In genomic region chr2:20635698-20636584, GRCh38 we compare ENCODE assay signal across 1 cellular context.
TF ChIP-seq lines count a peak whose summit lies in the region.

No MANE protein-coding gene starts in this region.

TF ChIP-seq in HepG2, 621 proteins besides CTCF, POLR2A, EP300 and RAD21 (continued from another document and continues in another):
- TF ChIP-seq RXRB (CRISPR knock-in tag; IDR thresholded peaks at IDR 0.05; ENCODE audit: borderline replicate concordance) (peak; percentile 84; the same call in 1 of the 2 replicates), TBL1XR1 (IDR thresholded peaks at IDR 0.05; ENCODE audit: borderline replicate concordance, low read length, partially characterized antibody) (peak; percentile 62), KIAA2018 (CRISPR knock-in tag; IDR thresholded peaks at IDR 0.05; ENCODE audit: borderline replicate concordance) (no peak), ZFP41 (CRISPR knock-in tag; IDR thresholded peaks at IDR 0.05; ENCODE audit: borderline replicate concordance) (0 out of 2 replicates have a peak, but pooled peaks have one; percentile 32), ZNF776 (CRISPR knock-in tag; IDR thresholded peaks at IDR 0.05) (peak; percentile 59; the same call in 1 of the 2 replicates), ZBTB7B (CRISPR knock-in tag; IDR thresholded peaks at IDR 0.05) (peak; percentile 92), ZBTB10 (CRISPR knock-in tag; IDR thresholded peaks at IDR 0.05; ENCODE audit: borderline replicate concordance) (no peak), ZKSCAN8 (CRISPR knock-in tag; IDR thresholded peaks at IDR 0.05; ENCODE audit: borderline replicate concordance) (peak; percentile 79; the same call in 1 of the 2 replicates), TEAD2 (CRISPR knock-in tag; IDR thresholded peaks at IDR 0.05) (no peak), SRSF1 (optimal IDR thresholded peaks at IDR 0.05; ENCODE audit: low read depth, low read length) (no peak), ZNF530 (CRISPR knock-in tag; IDR thresholded peaks at IDR 0.05; ENCODE audit: low read depth) (no peak), ZNF724P (CRISPR knock-in tag; IDR thresholded peaks at IDR 0.05; ENCODE audit: borderline replicate concordance) (no peak), ATRX (CRISPR knock-in tag; IDR thresholded peaks at IDR 0.05; ENCODE audit: borderline replicate concordance) (no peak), ZBTB7A (CRISPR knock-in tag; IDR thresholded peaks at IDR 0.05) (no peak), NFYC (CRISPR knock-in tag; IDR thresholded peaks at IDR 0.05) (no peak), PAF1 (CRISPR knock-in tag; IDR thresholded peaks at IDR 0.05) (no peak), MYNN (CRISPR knock-in tag; IDR thresholded peaks at IDR 0.05; ENCODE audit: low read depth) (0 out of 2 replicates have a peak, but pooled peaks have one; percentile 59), PBX2 (CRISPR knock-in tag; IDR thresholded peaks at IDR 0.05) (no peak), ZNF639 (CRISPR knock-in tag; conservative IDR thresholded peaks at IDR 0.05) (no peak), ZNF143 (CRISPR knock-in tag; IDR thresholded peaks at IDR 0.05) (peak; percentile 73), FOSL2 (CRISPR knock-in tag; IDR thresholded peaks at IDR 0.05) (peak; percentile 78), GMEB1 (CRISPR knock-in tag; IDR thresholded peaks at IDR 0.05; ENCODE audit: borderline replicate concordance) (peak; percentile 39; the same call in 1 of the 2 replicates), XRCC5 (optimal IDR thresholded peaks at IDR 0.05; ENCODE audit: low read length) (peak; percentile 78), RFX1 (IDR thresholded peaks at IDR 0.05) (no peak), ZNF773 (CRISPR knock-in tag; IDR thresholded peaks at IDR 0.05; ENCODE audit: borderline replicate concordance) (no peak), ZNF816 (CRISPR knock-in tag; IDR thresholded peaks at IDR 0.05; ENCODE audit: borderline replicate concordance) (no peak), PITX1 (CRISPR knock-in tag; IDR thresholded peaks at IDR 0.05) (peak; percentile 59; the same call in 1 of the 2 replicates), CCDC6 (CRISPR knock-in tag; IDR thresholded peaks at IDR 0.05) (peak; percentile 88), FOXP1 (IDR thresholded peaks at IDR 0.05) (no peak), FOXP1 (CRISPR knock-in tag; IDR thresholded peaks at IDR 0.05) (no peak), FOXJ3 (CRISPR knock-in tag; IDR thresholded peaks at IDR 0.05; ENCODE audit: borderline replicate concordance) (no peak), DDIT3 (CRISPR knock-in tag; IDR thresholded peaks at IDR 0.05) (no peak), ZFP91 (CRISPR knock-in tag; IDR thresholded peaks at IDR 0.05; ENCODE audit: borderline replicate concordance) (peak; percentile 92), GABPA (IDR thresholded peaks at IDR 0.05; ENCODE audit: low read depth, low read length) (no peak), GABPA (CRISPR knock-in tag; IDR thresholded peaks at IDR 0.05; ENCODE audit: low read depth) (no peak), ZNF546 (CRISPR knock-in tag; conservative IDR thresholded peaks at IDR 0.05) (no peak), ATF6 (CRISPR knock-in tag; conservative IDR thresholded peaks at IDR 0.05) (0 out of 2 replicates have a peak, but pooled peaks have one; percentile 37), ONECUT2 (CRISPR knock-in tag; IDR thresholded peaks at IDR 0.05) (no peak), MNT (IDR thresholded peaks at IDR 0.05) (no peak), MEIS1 (CRISPR knock-in tag; IDR thresholded peaks at IDR 0.05; ENCODE audit: borderline replicate concordance) (0 out of 2 replicates have a peak, but pooled peaks have one; percentile 32)
